Comparison of ENCODE assay signal across 22 cellular contexts in the genomic region with DNA sequence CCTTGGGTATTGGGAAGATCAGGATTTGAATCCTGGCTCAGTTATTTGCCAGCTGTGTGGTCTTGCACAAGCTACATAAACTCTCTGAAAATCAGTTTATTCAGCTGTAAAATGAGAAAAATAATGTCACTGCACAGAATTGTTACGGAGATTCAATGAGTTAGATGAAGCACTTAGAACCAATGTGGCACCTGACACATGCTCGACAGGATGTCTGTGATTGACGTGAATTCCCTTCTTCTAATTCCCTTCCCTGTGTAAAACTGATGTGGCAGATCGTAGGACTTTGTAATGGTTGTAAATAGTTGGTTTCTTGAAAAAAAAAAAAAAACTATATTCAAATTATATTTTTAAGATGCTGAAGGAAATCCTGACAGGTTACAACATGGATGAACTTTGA.
"Had no signal": no experiment of that assay in that cellular context is flagged by ENCODE, and none has a peak within 500 bp of the region (broad histone marks: within the 10 kb centered on the region; RNA-seq: fewer than 3 reads in every experiment).

No MANE protein-coding gene starts in this region.

- H3K27me3 ChIP-seq: spleen, upper lobe of left lung had no signal

- H2AFZ ChIP-seq: parathyroid adenoma had no signal

- ATAC-seq: activated CD4-positive, alpha-beta T cell treated with anti-CD3 and anti-CD28 coated beads for 36 hours; natural killer cell; WTC11 had no signal

- H3K27ac Mint-ChIP-seq: activated CD4-positive, alpha-beta T cell treated with anti-CD3 and anti-CD28 coated beads for 36 hours; activated naive CD8-positive, alpha-beta T cell treated with anti-CD3 and anti-CD28 coated beads, Interleukin-2, amount 10 ng/mL, durations not matched to agents 7 days and 5 days; natural killer cell; WTC11 had no signal

- H3K9ac ChIP-seq: parathyroid adenoma had no signal

- H3K27me3 Mint-ChIP-seq: activated CD4-positive, alpha-beta T cell treated with anti-CD3 and anti-CD28 coated beads for 36 hours; activated naive CD8-positive, alpha-beta T cell treated with anti-CD3 and anti-CD28 coated beads, Interleukin-2, amount 10 ng/mL, durations not matched to agents 7 days and 5 days had no signal

- H3K9me3 Mint-ChIP-seq: mesothelial cell of epicardium, natural killer cell, WTC11 had no signal

- DNase-seq: activated CD4-positive, alpha-beta T cell treated with anti-CD3 and anti-CD28 coated beads for 36 hours; activated CD4-positive, alpha-beta T cell treated with anti-CD3 and anti-CD28 coated beads, Interleukin-2, amount 50 U/mL, for 48 hours; activated CD8-positive, alpha-beta memory T cell treated with anti-CD3 and anti-CD28 coated beads, Interleukin-2, amount 50 U/mL, for 48 hours; activated naive CD4-positive, alpha-beta T cell treated with Interleukin-2 at 50 U/mL for 16 hours; activated naive CD8-positive, alpha-beta T cell treated with anti-CD3 and anti-CD28 coated beads, Interleukin-2, amount 10 ng/mL, durations not matched to agents 7 days and 5 days; activated T-cell treated with anti-CD3 and anti-CD28 coated beads, Interleukin-2, amount 50 U/mL, for 48 hours; cerebellar nuclear complex; cortex of kidney; effector CD8-positive, alpha-beta T cell; erythroblast; foreskin melanocyte; kidney; natural killer cell; spleen; stimulated activated CD4-positive, alpha-beta T cell treated with anti-CD3 and anti-CD28 coated beads, Interleukin-4, amount 100 ng/mL, for 1 hour; stimulated activated naive CD4-positive, alpha-beta T cell; T-helper 9 cell; upper lobe of left lung had no signal

- H3K4me3 ChIP-seq: lung, spleen, upper lobe of left lung had no signal

- H3K4me3 Mint-ChIP-seq: activated CD4-positive, alpha-beta T cell treated with anti-CD3 and anti-CD28 coated beads for 36 hours; activated naive CD8-positive, alpha-beta T cell treated with anti-CD3 and anti-CD28 coated beads, Interleukin-2, amount 10 ng/mL, durations not matched to agents 7 days and 5 days; mesothelial cell of epicardium; natural killer cell; WTC11 had no signal

- H3K36me3 Mint-ChIP-seq: mesothelial cell of epicardium, natural killer cell had no signal

- H3K27ac ChIP-seq: parathyroid adenoma had no signal

- H3K9me3 ChIP-seq: spleen, upper lobe of left lung had no signal
